8 cellular contexts compared by ENCODE assay signal in the genomic region with DNA sequence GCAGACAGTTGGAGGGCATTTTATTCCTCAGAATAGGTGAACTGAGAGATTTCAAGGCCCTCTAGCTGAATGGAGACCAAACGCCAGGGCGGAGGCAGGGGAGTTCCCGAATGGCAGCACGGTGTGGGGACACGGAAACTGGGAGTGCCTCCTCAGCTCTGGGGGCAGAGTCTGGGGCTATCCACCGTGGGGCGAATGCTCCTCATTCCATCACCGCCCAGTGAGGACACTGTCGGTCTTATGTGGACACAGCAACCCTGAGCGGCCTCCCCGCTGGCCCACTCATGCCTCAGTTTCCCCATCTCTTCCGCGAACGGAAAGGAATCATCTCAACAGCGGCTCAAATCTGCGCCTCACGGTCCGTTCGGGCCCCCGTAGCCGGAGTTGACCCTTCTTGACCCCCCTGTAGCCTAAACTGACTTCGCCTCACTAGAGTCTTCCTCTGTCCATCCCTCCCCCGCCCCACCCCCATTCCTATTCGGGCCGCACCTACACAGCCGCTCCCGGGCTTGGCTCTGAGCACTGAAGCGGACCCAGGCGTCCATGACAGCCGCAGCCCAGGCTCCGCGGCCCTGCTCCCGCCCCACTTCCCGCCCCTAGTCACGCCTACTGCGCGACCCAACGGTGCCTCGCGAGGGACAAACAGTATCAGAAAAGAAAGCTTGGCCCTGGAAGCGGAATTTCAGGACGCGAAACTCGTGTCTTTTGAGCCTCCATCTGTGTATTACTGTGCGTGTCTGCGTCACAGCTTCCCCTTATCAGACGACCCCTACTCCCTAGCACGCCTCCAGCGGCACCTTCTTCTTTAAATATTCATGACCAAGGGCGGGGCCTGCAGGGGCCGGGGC. TPM values are rescaled to one million over a fixed set of nuclear protein-coding genes. Genes with fewer than 3 reads are reported as not detected.
A peak's percentile ranks its signal among the peaks of the same experiment; 100 is the strongest.
DNase-seq lines count a peak whose midpoint lies in the region; ATAC-seq and TF ChIP-seq lines count a peak whose summit lies in the region.

A gene with protein sequence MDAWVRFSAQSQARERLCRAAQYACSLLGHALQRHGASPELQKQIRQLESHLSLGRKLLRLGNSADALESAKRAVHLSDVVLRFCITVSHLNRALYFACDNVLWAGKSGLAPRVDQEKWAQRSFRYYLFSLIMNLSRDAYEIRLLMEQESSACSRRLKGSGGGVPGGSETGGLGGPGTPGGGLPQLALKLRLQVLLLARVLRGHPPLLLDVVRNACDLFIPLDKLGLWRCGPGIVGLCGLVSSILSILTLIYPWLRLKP (minus strand): TSS at position 574 of the 848 bp plus-strand sequence. CDS start 29 bp downstream, at position 545.

- CTCF ChIA-PET in AG04449 (lab: Yijun Ruan, JAX), result interaction anchor here (0.8 to 16.0 kb wide), 7 partner anchors 8 to 72 kb away, joined by 3 to 469 read pairs (median 5); a partner anchor contains a TSS

- peak; percentile 84 for ATAC-seq in HG03175 (IDR thresholded peaks at IDR 0.05; ENCODE audit: unreplicated experiment)

- peak; percentile 82 for TF ChIP-seq POLR2A in GM18951 (IDR thresholded peaks at IDR 0.05; ENCODE audit: extremely low read depth, insufficient read depth, insufficient read length)
- peak; percentile 37 for TF ChIP-seq POLR2A in breast epithelium (IDR thresholded peaks at IDR 0.05)

- in situ Hi-C loops in GM18951 (cut with MboI; ENCODE audit: low sequenced_read_pairs, unreplicated experiment), result no loop called here

- peaks cover 35 to 58% of the 10 kb centered on the region in 2 donors for H3K4me1 Mint-ChIP-seq in immature natural killer cell

- H3K36me3 ChIP-seq in WERI-Rb-1 (peaks cover 54% of the 10 kb centered on the region), breast epithelium (no peaks in the 10 kb centered on the region)

- DNase-seq in AG04449 (ENCODE audit: low read depth, low spot score) (peak; percentile 40), NCI-H2227 treated with DMSO at 0.1 percent for 48 hours (lab: John Stamatoyannopoulos, UW) (peak; percentile 87), WERI-Rb-1 (peak; percentile 97), breast epithelium (ENCODE audit: low spot score in 2 of 2) (peak; percentile 88), immature natural killer cell (peak; percentile 86 to 91 (median 90)), smooth muscle cell of the brain vasculature (ENCODE audit: low read depth, low spot score) (peak; percentile 88)

- POLR2A ChIA-PET in AG04449 (lab: Yijun Ruan, JAX), result interaction anchor here (0.6 to 2.0 kb wide), 6 partner anchors 7 to 59 kb away, joined by 3 to 7 read pairs (median 4); a partner anchor contains a TSS

- peaks cover 4 to 11% (median 9%) of the 10 kb centered on the region in 3 donors for H3K36me3 Mint-ChIP-seq in immature natural killer cell

- H3K27me3 ChIP-seq in WERI-Rb-1 (ENCODE audit: insufficient read depth, low read depth, severe bottlenecking) (no peaks in the 10 kb centered on the region), breast epithelium (no peaks in the 10 kb centered on the region)

- H3K4me3 ChIP-seq in AG04449 (ENCODE audit: low read depth, low read length) (peak within 1 kb of the TSS; percentile 95), WERI-Rb-1 (ENCODE audit: low read depth, low read length) (peak within 1 kb of the TSS; percentile 65), breast epithelium (peak within 1 kb of the TSS; percentile 88 to 95 (median 88))

- peaks cover 0 to 7% (median 5%) of the 10 kb centered on the region in 3 donors for H3K27me3 Mint-ChIP-seq in immature natural killer cell (ENCODE audit: low read depth in 3 of 3)

- H3K4me3 Mint-ChIP-seq in immature natural killer cell, result peak within 1 kb of the TSS; percentile 92 to 96 (median 95)

- H3K9me3 ChIP-seq in WERI-Rb-1 (ENCODE audit: severe bottlenecking), result no peaks in the 10 kb centered on the region
- H3K9me3 ChIP-seq in breast epithelium, result no peaks in the 10 kb centered on the region

- H3K27ac ChIP-seq in WERI-Rb-1, result peak within 1 kb of the TSS; percentile 88
- peak within 1 kb of the TSS; percentile 93 to 94 for H3K27ac ChIP-seq in breast epithelium

- H3K27ac Mint-ChIP-seq in immature natural killer cell, result peak within 1 kb of the TSS; percentile 85 to 96 (median 92)

- peaks cover 4 to 15% of the 10 kb centered on the region in 2 donors for H3K4me1 ChIP-seq in breast epithelium

- TF ChIP-seq CTCF in AG04449 (IDR thresholded peaks at IDR 0.05; ENCODE audit: insufficient read depth, low read length, missing control alignments) (no peak), WERI-Rb-1 (IDR thresholded peaks at IDR 0.05; ENCODE audit: low read depth, low read length) (0 out of 2 replicates have a peak, but pooled peaks have one; percentile 4), breast epithelium (IDR thresholded peaks at IDR 0.05) (peak in 1 of 3 donors; percentile 31)

- no peaks in the 10 kb centered on the region for H3K9me3 Mint-ChIP-seq in immature natural killer cell

- intact Hi-C loops in breast epithelium (cut with DNase I; ENCODE audit: low total_unique reads), result no loop called here

RNA-seq across cellular contexts. Expression of the gene that starts here (rescaled TPM):
- 10 to 100 TPM; 20.3 to 40.1 (median 22.0) TPM for total RNA-seq in breast epithelium
- 10 to 100 TPM; 40.2 to 73.0 (median 56.9) TPM for polyA plus RNA-seq in immature natural killer cell

Comparison
In these comparisons a context has a peak if more than half of its experiments do, and no peak if none do; other contexts are left out.
1. Peak in every context shown above with its lines: DNase-seq, ATAC-seq, H3K4me3 ChIP-seq and H3K27ac ChIP-seq.
2. DNase-seq: peak in every context shown above with its lines; median percentile 97 in WERI-Rb-1; 90 in immature natural killer cell; 88 in breast epithelium; 88 in smooth muscle cell of the brain vasculature; 87 in NCI-H2227 treated with DMSO at 0.1 percent for 48 hours; 40 in AG04449.